Comparison of ENCODE assay signal across 1 cellular context in the genomic region with DNA sequence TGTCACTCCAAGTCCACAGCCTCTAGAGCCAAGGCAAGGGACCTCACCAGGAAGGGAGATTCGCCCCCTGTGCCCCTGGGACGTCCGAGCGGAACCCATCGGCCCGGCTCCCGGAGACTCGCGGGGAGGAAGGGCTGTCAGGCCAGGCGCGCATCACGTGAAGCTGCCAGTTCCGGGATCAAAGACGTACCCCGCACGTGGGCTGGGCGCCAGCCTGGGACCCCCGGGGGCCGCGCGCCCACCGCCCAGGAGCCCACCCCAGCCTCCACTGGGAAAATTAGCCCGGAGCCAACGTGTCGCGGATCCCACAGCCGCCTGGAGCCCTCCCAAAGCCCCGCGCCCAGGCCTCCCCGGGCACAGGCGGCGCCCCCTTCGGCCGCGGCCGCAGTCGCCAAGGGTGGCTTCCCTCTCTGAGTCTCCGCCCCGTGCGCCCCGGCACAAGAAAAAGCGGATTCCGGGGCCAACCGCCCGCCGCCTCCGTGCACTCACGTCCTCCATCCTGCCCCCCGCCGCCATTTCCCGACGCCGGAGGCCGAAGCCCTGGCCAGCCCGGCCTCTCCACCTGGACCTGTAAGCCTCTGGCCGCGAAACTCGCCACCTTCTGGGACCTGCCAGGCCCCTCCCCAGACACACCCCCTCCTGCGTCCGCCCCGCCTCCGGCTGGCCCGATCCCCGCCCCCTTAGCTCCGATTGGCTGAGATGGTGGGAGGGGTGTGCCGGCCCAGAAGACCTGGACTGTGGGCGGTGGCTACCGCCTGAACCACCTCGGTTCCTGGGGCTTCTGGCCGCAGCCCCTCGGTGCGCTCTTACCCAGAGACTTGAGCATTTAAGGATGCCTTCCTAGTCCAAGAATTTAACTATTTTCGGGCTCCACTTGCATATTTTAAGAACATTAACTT.
TF ChIP-seq lines count a peak whose summit lies in the region.

A gene (minus strand): TSS at position 603 of the 899 bp plus-strand sequence. CDS start 87 bp downstream, at position 516.

TF ChIP-seq in K562, 482 proteins besides CTCF, POLR2A, EP300 and RAD21 (continued from another document and continues in another):
- TF ChIP-seq, protein P1, sequence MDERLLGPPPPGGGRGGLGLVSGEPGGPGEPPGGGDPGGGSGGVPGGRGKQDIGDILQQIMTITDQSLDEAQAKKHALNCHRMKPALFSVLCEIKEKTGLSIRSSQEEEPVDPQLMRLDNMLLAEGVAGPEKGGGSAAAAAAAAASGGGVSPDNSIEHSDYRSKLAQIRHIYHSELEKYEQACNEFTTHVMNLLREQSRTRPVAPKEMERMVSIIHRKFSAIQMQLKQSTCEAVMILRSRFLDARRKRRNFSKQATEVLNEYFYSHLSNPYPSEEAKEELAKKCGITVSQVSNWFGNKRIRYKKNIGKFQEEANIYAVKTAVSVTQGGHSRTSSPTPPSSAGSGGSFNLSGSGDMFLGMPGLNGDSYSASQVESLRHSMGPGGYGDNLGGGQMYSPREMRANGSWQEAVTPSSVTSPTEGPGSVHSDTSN (CRISPR knock-in tag; IDR thresholded peaks at IDR 0.05; ENCODE audit: low read depth), result no peak
- TF ChIP-seq, protein P1 (tag; conservative IDR thresholded peaks at IDR 0.05; ENCODE audit: low read depth), result no peak
- TF ChIP-seq CBFB (CRISPR knock-in tag; IDR thresholded peaks at IDR 0.05), result no peak
- TF ChIP-seq DIDO1 (tag; IDR thresholded peaks at IDR 0.05; ENCODE audit: low read depth), result 0 out of 2 replicates have a peak, but pooled peaks have one; percentile 21
- TF ChIP-seq RFX5 (IDR thresholded peaks at IDR 0.05; ENCODE audit: low read depth, low read length), result no peak
- no peak for TF ChIP-seq ZNF584 (CRISPR knock-in tag; IDR thresholded peaks at IDR 0.05; ENCODE audit: low read depth)
- TF ChIP-seq, protein P2, sequence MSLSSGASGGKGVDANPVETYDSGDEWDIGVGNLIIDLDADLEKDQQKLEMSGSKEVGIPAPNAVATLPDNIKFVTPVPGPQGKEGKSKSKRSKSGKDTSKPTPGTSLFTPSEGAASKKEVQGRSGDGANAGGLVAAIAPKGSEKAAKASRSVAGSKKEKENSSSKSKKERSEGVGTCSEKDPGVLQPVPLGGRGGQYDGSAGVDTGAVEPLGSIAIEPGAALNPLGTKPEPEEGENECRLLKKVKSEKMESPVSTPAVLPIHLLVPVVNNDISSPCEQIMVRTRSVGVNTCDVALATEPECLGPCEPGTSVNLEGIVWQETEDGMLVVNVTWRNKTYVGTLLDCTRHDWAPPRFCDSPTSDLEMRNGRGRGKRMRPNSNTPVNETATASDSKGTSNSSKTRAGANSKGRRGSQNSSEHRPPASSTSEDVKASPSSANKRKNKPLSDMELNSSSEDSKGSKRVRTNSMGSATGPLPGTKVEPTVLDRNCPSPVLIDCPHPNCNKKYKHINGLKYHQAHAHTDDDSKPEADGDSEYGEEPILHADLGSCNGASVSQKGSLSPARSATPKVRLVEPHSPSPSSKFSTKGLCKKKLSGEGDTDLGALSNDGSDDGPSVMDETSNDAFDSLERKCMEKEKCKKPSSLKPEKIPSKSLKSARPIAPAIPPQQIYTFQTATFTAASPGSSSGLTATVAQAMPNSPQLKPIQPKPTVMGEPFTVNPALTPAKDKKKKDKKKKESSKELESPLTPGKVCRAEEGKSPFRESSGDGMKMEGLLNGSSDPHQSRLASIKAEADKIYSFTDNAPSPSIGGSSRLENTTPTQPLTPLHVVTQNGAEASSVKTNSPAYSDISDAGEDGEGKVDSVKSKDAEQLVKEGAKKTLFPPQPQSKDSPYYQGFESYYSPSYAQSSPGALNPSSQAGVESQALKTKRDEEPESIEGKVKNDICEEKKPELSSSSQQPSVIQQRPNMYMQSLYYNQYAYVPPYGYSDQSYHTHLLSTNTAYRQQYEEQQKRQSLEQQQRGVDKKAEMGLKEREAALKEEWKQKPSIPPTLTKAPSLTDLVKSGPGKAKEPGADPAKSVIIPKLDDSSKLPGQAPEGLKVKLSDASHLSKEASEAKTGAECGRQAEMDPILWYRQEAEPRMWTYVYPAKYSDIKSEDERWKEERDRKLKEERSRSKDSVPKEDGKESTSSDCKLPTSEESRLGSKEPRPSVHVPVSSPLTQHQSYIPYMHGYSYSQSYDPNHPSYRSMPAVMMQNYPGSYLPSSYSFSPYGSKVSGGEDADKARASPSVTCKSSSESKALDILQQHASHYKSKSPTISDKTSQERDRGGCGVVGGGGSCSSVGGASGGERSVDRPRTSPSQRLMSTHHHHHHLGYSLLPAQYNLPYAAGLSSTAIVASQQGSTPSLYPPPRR (CRISPR knock-in tag; IDR thresholded peaks at IDR 0.05; ENCODE audit: borderline replicate concordance), result no peak
- TF ChIP-seq KDM4B (IDR thresholded peaks at IDR 0.05; ENCODE audit: borderline replicate concordance in 2 of 2, low read depth in 1 of 2), result 0 out of 4 replicates have a peak, but pooled peaks of 1 of the 2 experiments have one; percentile 64
- peak; percentile 82 for TF ChIP-seq RBBP5 (IDR thresholded peaks at IDR 0.05; ENCODE audit: borderline replicate concordance, insufficient read depth, low read length, poor library complexity, severe bottlenecking)
- no peak for TF ChIP-seq EWSR1 (IDR thresholded peaks at IDR 0.05; ENCODE audit: borderline replicate concordance, low read depth, partially characterized antibody)
- no peak for TF ChIP-seq MYNN (IDR thresholded peaks at IDR 0.05)
- TF ChIP-seq MYNN (CRISPR knock-in tag; IDR thresholded peaks at IDR 0.05), result no peak
- TF ChIP-seq SREBF1 (IDR thresholded peaks at IDR 0.05; ENCODE audit: borderline replicate concordance, low read depth, low read length), result no peak
- no peak for TF ChIP-seq ZNF212 (CRISPR knock-in tag; IDR thresholded peaks at IDR 0.05)
- no peak for TF ChIP-seq RUNX1 (IDR thresholded peaks at IDR 0.05; ENCODE audit: low read depth)
- TF ChIP-seq ZSCAN32 (CRISPR knock-in tag; IDR thresholded peaks at IDR 0.05), result no peak
- TF ChIP-seq BRF1 (IDR thresholded peaks at IDR 0.05; ENCODE audit: borderline replicate concordance, extremely low read depth, insufficient read length), result no peak
- TF ChIP-seq SRF (CRISPR knock-in tag; IDR thresholded peaks at IDR 0.05), result 0 out of 4 replicates have a peak, but pooled peaks of 1 of the 2 experiments have one; percentile 23
- TF ChIP-seq U2AF2 (optimal IDR thresholded peaks at IDR 0.05; ENCODE audit: low read depth, low read length), result no peak
- no peak for TF ChIP-seq ARNT (IDR thresholded peaks at IDR 0.05)
- TF ChIP-seq RAD51 (IDR thresholded peaks at IDR 0.05; ENCODE audit: borderline replicate concordance, low read depth), result peak; percentile 84
- no peak for TF ChIP-seq TGIF2 (CRISPR knock-in tag; IDR thresholded peaks at IDR 0.05)
- no peak for TF ChIP-seq POLR3A (IDR thresholded peaks at IDR 0.05; ENCODE audit: borderline replicate concordance, extremely low read depth, insufficient read depth, insufficient read length)
- 0 out of 2 replicates have a peak, but pooled peaks have one; percentile 38 for TF ChIP-seq GTF2F1 (IDR thresholded peaks at IDR 0.05; ENCODE audit: low read depth, low read length)
- TF ChIP-seq ZNF444 (CRISPR knock-in tag; IDR thresholded peaks at IDR 0.05), result no peak
- no peak for TF ChIP-seq JUND (IDR thresholded peaks at IDR 0.05; ENCODE audit: borderline replicate concordance, low read depth, low read length)
- TF ChIP-seq JUND (tag; IDR thresholded peaks at IDR 0.05; ENCODE audit: borderline replicate concordance, low read depth, low read length), result no peak
- no peak for TF ChIP-seq MYBL2 (IDR thresholded peaks at IDR 0.05; ENCODE audit: low read depth)
- TF ChIP-seq MYBL2 (CRISPR knock-in tag; IDR thresholded peaks at IDR 0.05; ENCODE audit: borderline replicate concordance), result no peak
- no peak for TF ChIP-seq ZNF133 (CRISPR knock-in tag; IDR thresholded peaks at IDR 0.05)
- no peak for TF ChIP-seq TRIM28 (IDR thresholded peaks at IDR 0.05)
- TF ChIP-seq YBX1 (IDR thresholded peaks at IDR 0.05), result no peak
- no peak for TF ChIP-seq GATA2 (CRISPR knock-in tag; IDR thresholded peaks at IDR 0.05)
- TF ChIP-seq, protein P3, sequence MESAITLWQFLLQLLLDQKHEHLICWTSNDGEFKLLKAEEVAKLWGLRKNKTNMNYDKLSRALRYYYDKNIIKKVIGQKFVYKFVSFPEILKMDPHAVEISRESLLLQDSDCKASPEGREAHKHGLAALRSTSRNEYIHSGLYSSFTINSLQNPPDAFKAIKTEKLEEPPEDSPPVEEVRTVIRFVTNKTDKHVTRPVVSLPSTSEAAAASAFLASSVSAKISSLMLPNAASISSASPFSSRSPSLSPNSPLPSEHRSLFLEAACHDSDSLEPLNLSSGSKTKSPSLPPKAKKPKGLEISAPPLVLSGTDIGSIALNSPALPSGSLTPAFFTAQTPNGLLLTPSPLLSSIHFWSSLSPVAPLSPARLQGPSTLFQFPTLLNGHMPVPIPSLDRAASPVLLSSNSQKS (CRISPR knock-in tag; IDR thresholded peaks at IDR 0.05), result no peak
- no peak for TF ChIP-seq CBX8 (IDR thresholded peaks at IDR 0.05; ENCODE audit: borderline replicate concordance, extremely low read depth, low read depth, low read length, poor library complexity, severe bottlenecking)
- TF ChIP-seq ETS2 (tag; IDR thresholded peaks at IDR 0.05; ENCODE audit: borderline replicate concordance, poor library complexity, severe bottlenecking), result no peak
- TF ChIP-seq, protein P4, sequence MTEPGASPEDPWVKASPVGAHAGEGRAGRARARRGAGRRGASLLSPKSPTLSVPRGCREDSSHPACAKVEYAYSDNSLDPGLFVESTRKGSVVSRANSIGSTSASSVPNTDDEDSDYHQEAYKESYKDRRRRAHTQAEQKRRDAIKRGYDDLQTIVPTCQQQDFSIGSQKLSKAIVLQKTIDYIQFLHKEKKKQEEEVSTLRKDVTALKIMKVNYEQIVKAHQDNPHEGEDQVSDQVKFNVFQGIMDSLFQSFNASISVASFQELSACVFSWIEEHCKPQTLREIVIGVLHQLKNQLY (CRISPR knock-in tag; conservative IDR thresholded peaks at IDR 0.05), result no peak
- TF ChIP-seq, protein P5, sequence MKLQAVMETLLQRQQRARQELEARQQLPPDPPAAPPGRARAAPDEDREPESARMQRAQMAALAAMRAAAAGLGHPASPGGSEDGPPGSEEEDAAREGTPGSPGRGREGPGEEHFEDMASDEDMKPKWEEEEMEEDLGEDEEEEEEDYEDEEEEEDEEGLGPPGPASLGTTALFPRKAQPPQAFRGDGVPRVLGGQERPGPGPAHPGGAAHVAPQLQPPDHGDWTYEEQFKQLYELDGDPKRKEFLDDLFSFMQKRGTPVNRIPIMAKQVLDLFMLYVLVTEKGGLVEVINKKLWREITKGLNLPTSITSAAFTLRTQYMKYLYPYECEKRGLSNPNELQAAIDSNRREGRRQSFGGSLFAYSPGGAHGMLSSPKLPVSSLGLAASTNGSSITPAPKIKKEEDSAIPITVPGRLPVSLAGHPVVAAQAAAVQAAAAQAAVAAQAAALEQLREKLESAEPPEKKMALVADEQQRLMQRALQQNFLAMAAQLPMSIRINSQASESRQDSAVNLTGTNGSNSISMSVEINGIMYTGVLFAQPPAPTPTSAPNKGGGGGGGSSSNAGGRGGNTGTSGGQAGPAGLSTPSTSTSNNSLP (IDR thresholded peaks at IDR 0.05; ENCODE audit: borderline replicate concordance, low read depth, low read length), result no peak
- TF ChIP-seq ZZZ3 (IDR thresholded peaks at IDR 0.05), result no peak
- TF ChIP-seq XRCC5 (IDR thresholded peaks at IDR 0.05; ENCODE audit: low read depth, low read length), result no peak
- peak; percentile 38 for TF ChIP-seq FOS (IDR thresholded peaks at IDR 0.05; ENCODE audit: extremely low read depth, insufficient read length)
- TF ChIP-seq, protein P6, sequence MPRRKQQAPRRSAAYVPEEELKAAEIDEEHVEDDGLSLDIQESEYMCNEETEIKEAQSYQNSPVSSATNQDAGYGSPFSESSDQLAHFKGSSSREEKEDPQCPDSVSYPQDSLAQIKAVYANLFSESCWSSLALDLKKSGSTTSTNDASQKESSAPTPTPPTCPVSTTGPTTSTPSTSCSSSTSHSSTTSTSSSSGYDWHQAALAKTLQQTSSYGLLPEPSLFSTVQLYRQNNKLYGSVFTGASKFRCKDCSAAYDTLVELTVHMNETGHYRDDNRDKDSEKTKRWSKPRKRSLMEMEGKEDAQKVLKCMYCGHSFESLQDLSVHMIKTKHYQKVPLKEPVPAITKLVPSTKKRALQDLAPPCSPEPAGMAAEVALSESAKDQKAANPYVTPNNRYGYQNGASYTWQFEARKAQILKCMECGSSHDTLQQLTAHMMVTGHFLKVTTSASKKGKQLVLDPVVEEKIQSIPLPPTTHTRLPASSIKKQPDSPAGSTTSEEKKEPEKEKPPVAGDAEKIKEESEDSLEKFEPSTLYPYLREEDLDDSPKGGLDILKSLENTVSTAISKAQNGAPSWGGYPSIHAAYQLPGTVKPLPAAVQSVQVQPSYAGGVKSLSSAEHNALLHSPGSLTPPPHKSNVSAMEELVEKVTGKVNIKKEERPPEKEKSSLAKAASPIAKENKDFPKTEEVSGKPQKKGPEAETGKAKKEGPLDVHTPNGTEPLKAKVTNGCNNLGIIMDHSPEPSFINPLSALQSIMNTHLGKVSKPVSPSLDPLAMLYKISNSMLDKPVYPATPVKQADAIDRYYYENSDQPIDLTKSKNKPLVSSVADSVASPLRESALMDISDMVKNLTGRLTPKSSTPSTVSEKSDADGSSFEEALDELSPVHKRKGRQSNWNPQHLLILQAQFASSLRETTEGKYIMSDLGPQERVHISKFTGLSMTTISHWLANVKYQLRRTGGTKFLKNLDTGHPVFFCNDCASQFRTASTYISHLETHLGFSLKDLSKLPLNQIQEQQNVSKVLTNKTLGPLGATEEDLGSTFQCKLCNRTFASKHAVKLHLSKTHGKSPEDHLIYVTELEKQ (CRISPR knock-in tag; IDR thresholded peaks at IDR 0.05), result no peak
- no peak for TF ChIP-seq NR2F6 (CRISPR knock-in tag; IDR thresholded peaks at IDR 0.05)
- no peak for TF ChIP-seq HLTF (IDR thresholded peaks at IDR 0.05)
- no peak for TF ChIP-seq FOXM1 (IDR thresholded peaks at IDR 0.05; ENCODE audit: low read depth)
- no peak for TF ChIP-seq FOXM1 (CRISPR knock-in tag; IDR thresholded peaks at IDR 0.05; ENCODE audit: low read depth)
- TF ChIP-seq CEBPB (tag; IDR thresholded peaks at IDR 0.05), result no peak
- no peak for TF ChIP-seq TARDBP (IDR thresholded peaks at IDR 0.05)
- TF ChIP-seq MED1 (CRISPR knock-in tag; IDR thresholded peaks at IDR 0.05; ENCODE audit: borderline replicate concordance), result no peak
- TF ChIP-seq ZNF408 (CRISPR knock-in tag; IDR thresholded peaks at IDR 0.05; ENCODE audit: low read depth), result no peak
- no peak for TF ChIP-seq MTA2 (IDR thresholded peaks at IDR 0.05; ENCODE audit: low read depth)
- TF ChIP-seq MCM3 (IDR thresholded peaks at IDR 0.05), result no peak
